ENCODE assay signal across 9 cellular contexts in the genomic region with DNA sequence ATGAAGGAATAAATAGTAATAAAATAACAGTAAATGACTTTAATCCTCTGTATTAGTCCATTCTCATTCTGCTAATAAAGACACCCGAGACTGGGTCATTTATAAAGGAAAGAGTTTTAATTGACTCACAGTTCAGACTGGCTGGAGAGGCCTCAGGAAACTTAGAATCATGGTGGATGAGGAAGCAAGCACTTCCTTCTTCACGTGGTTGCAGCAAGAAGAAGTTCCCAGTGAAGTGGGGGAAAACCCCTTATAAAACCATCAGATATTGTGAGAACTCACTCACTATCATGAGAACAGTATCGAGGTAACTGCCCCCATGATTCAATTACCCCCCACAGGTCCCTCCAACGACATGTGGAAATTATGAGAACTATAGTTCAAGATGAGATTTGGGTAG.
"Had no signal": no experiment of that assay in that cellular context is flagged by ENCODE, and none has a peak within 500 bp of the region (broad histone marks: within the 10 kb centered on the region; RNA-seq: fewer than 3 reads in every experiment).

No MANE protein-coding gene starts in this region.

- ATAC-seq: GM23338, HCT116 had no signal

- H3K27ac ChIP-seq: GM23248 had no signal

- H3K9me3 ChIP-seq: HAP-1 had no signal

- H2AFZ ChIP-seq: GM23248, GM23338 had no signal

- H3K4me3 Mint-ChIP-seq: GM23338, H9, HFFc6 had no signal

- H3K4me3 ChIP-seq: GM23248, GM23338, HAP-1 had no signal

- H3K9ac ChIP-seq: GM23248 had no signal

- H3K36me3 ChIP-seq: HAP-1 had no signal

- DNase-seq: GM23248, GOT3, H7, H9, HCEC 1CT, HFFc6 had no signal

- H3K9me3 Mint-ChIP-seq: GM23338 had no signal

- H3K4me1 Mint-ChIP-seq: GM23338, H9 had no signal

- H3K4me2 ChIP-seq: GM23338 had no signal

- H3K4me1 ChIP-seq: HAP-1 had no signal

- H3K27ac Mint-ChIP-seq: GM23338, H9, HFFc6 had no signal
